17 cellular contexts compared by ENCODE assay signal in genomic region chr1:46811053-46811452, GRCh38. TPM values are rescaled to one million over a fixed set of nuclear protein-coding genes. Genes with fewer than 3 reads are reported as not detected.
DNase-seq lines count a peak whose midpoint lies in the region; ATAC-seq and TF ChIP-seq lines count a peak whose summit lies in the region.
"Had no signal": no experiment of that assay in that cellular context is flagged by ENCODE, and none has a peak within 500 bp of the region (broad histone marks: within the 10 kb centered on the region; RNA-seq: fewer than 3 reads in every experiment).

No MANE protein-coding gene starts in this region.

- H3K4ac ChIP-seq in neuronal stem cell (ENCODE audit: low read length): no peak overlapping the region

- H3K27ac ChIP-seq in heart left ventricle (peak overlapping the region in 10 of 12 donors; percentile 17 to 76 (median 60)), neuronal stem cell (replicated peaks; ENCODE audit: low read length) (no peak overlapping the region), upper lobe of left lung (peak overlapping the region in 3 of 4 donors; percentile 54 to 69 (median 63))

- peak overlapping the region; percentile 13 for H3K18ac ChIP-seq in neuronal stem cell (ENCODE audit: low read length)

- DNase-seq in heart left ventricle (no peak), cardiac septum (ENCODE audit: low spot score) (no peak), H7 (peak; percentile 2), neuronal stem cell (ENCODE audit: low spot score) (no peak), upper lobe of left lung (no peak), C1 segment of cervical spinal cord (lab: John Stamatoyannopoulos, UW) (no peak)
- DNase-seq: 8988T; Calu3; CD8-positive, alpha-beta T cell; DMS79 treated with DMSO at 0.1 percent for 48 hours; GF-D8 had no signal

- no peak overlapping the region for H3K23ac ChIP-seq in neuronal stem cell (ENCODE audit: low read depth, low read length, poor library complexity)

- no peak overlapping the region for H2BK120ac ChIP-seq in neuronal stem cell (ENCODE audit: low read depth, low read length)

- H2AK5ac ChIP-seq in neuronal stem cell (ENCODE audit: low read depth, low read length): no peak overlapping the region

- H3K9me3 ChIP-seq in heart left ventricle: peaks cover 0 to 7% (median 0%) of the 10 kb centered on the region in 12 donors
- H3K9me3 ChIP-seq in neuronal stem cell (replicated peaks in 1 of 2; ENCODE audit: control insufficient read depth in 2 of 2, insufficient read depth in 1 of 2, low read depth in 1 of 2, low read length in 2 of 2): peaks cover 2 to 5% of the 10 kb centered on the region in 2 donors
- H3K9me3 ChIP-seq in upper lobe of left lung: no peaks in the 10 kb centered on the region
- H3K9me3 ChIP-seq: HAP-1 had no signal

- H3K79me1 ChIP-seq in neuronal stem cell (ENCODE audit: low read depth, low read length): no peaks in the 10 kb centered on the region

- intact Hi-C loops in heart left ventricle (cut with DNase I) (no loop called here), cardiac septum (cut with DNase I) (no loop called here)

- H4K8ac ChIP-seq in neuronal stem cell (ENCODE audit: low read depth, low read length): no peak overlapping the region

- H4K91ac ChIP-seq in neuronal stem cell (ENCODE audit: low read depth, low read length, poor library complexity): no peak overlapping the region

- peak overlapping the region in 1 of 12 donors; percentile 2 for H3K4me3 ChIP-seq in heart left ventricle
- no peak overlapping the region for H3K4me3 ChIP-seq in H7 (ENCODE audit: insufficient read depth, low read depth, low read length)
- no peak overlapping the region for H3K4me3 ChIP-seq in neuronal stem cell (ENCODE audit: low read length in 2 of 2)
- H3K4me3 ChIP-seq in upper lobe of left lung: no peak overlapping the region
- H3K4me3 ChIP-seq: BLaER1, HAP-1 had no signal

- peak overlapping the region; percentile 71 for H3K9ac ChIP-seq in neuronal stem cell (ENCODE audit: low read depth, low read length, poor library complexity)
- H3K9ac ChIP-seq: BLaER1 had no signal

- H2BK5ac ChIP-seq in neuronal stem cell (ENCODE audit: low read length): no peak overlapping the region

- H3K4me2 ChIP-seq in neuronal stem cell (ENCODE audit: insufficient read depth, low read length, poor library complexity, severe bottlenecking): no peak overlapping the region

- 57 to 97% (median 79%) methylated on average over 4 to 5 of the region's 5 CpGs for WGBS in heart left ventricle, 4 donors
- no CpG with 5 or more reads among the region's 5 CpGs for WGBS in neuronal stem cell (ENCODE audit: extremely low coverage in 2 of 2, insufficient read length in 2 of 2, insufficient replicate concordance in 1 of 2), 2 donors
- 78 to 84% methylated on average over 4 to 5 of the region's 5 CpGs for WGBS in upper lobe of left lung, 2 donors

- H2AFZ ChIP-seq in neuronal stem cell (ENCODE audit: low read length): no peak overlapping the region

- H2BK15ac ChIP-seq in neuronal stem cell (ENCODE audit: low read length): no peak overlapping the region

- H3K27me3 ChIP-seq in heart left ventricle (no peaks in the 10 kb centered on the region), H7 (ENCODE audit: control insufficient read depth, insufficient read depth, low read length) (no peaks in the 10 kb centered on the region; the same call in 1 of the 2 replicates), neuronal stem cell (ENCODE audit: control insufficient read depth in 3 of 3, insufficient read depth in 3 of 3, low read depth in 1 of 3, low read length in 3 of 3) (no peaks in the 10 kb centered on the region), upper lobe of left lung (no peaks in the 10 kb centered on the region)
- H3K27me3 ChIP-seq: BLaER1 had no signal

- H3K14ac ChIP-seq in neuronal stem cell (ENCODE audit: low read length): no peak overlapping the region

- TF ChIP-seq EP300 in upper lobe of left lung (IDR thresholded peaks at IDR 0.05): no peak

- peaks cover 3 to 42% (median 29%) of the 10 kb centered on the region in 12 donors for H3K4me1 ChIP-seq in heart left ventricle
- no peaks in the 10 kb centered on the region for H3K4me1 ChIP-seq in neuronal stem cell (ENCODE audit: control insufficient read depth in 2 of 2, insufficient read depth in 1 of 2, low read depth in 1 of 2, low read length in 2 of 2)
- peaks cover 29 to 43% (median 35%) of the 10 kb centered on the region in 4 donors for H3K4me1 ChIP-seq in upper lobe of left lung
- H3K4me1 ChIP-seq: HAP-1 had no signal

- ATAC-seq in heart left ventricle (no peak), upper lobe of left lung (ENCODE audit: low FRiP score in 2 of 2) (no peak), GM18907 (IDR thresholded peaks at IDR 0.05; ENCODE audit: unreplicated experiment) (no peak)
- ATAC-seq: CD8-positive, alpha-beta T cell had no signal

- TF ChIP-seq POLR2A in heart left ventricle (IDR thresholded peaks at IDR 0.05) (no peak), upper lobe of left lung (IDR thresholded peaks at IDR 0.05) (no peak)

- peaks cover 0 to 25% (median 0%) of the 10 kb centered on the region in 9 donors for H3K36me3 ChIP-seq in heart left ventricle
- no peaks in the 10 kb centered on the region for H3K36me3 ChIP-seq in H7 (replicated peaks; ENCODE audit: control insufficient read depth, insufficient read depth, low read length)
- H3K36me3 ChIP-seq in neuronal stem cell (replicated peaks in 1 of 2; ENCODE audit: control insufficient read depth in 2 of 2, insufficient read depth in 2 of 2, low read length in 2 of 2): no peaks in the 10 kb centered on the region
- H3K36me3 ChIP-seq in upper lobe of left lung: peaks cover 17 to 47% (median 43%) of the 10 kb centered on the region in 4 donors
- H3K36me3 ChIP-seq: BLaER1, HAP-1 had no signal

- TF ChIP-seq CTCF in heart left ventricle (IDR thresholded peaks at IDR 0.05) (no peak), upper lobe of left lung (IDR thresholded peaks at IDR 0.05) (no peak)

- no peak overlapping the region for H2BK12ac ChIP-seq in neuronal stem cell (ENCODE audit: low read length)

RNA-seq across cellular contexts. Expression of gene CYP4B1, which starts 12.2 kb away (rescaled TPM):
- 100 to 1,000 TPM in 1 of 9 donors, 10 to 100 TPM in 3, 1 to 10 TPM in 4, not detected in 1; 1.5 to 103 (median 10.0) TPM for total RNA-seq in heart left ventricle
- polyA plus RNA-seq in heart left ventricle: 10 to 100 TPM in 1 of 2 donors, 1 to 10 TPM in 1; 7.6 to 24.9 TPM
- not detected for total RNA-seq in cardiac septum
- 0.37 TPM in 1 of 2 replicates, not detected in the other for total RNA-seq in H7 (2014; rRNA removed; shearing (Covaris generic))
- polyA plus RNA-seq in neuronal stem cell (2013, experiment 1 of 2): not detected
- polyA plus RNA-seq in neuronal stem cell (2013, experiment 2 of 2): not detected
- total RNA-seq in upper lobe of left lung: 1,000 to 10,000 TPM in 1 of 6 donors, 100 to 1,000 TPM in 5; 211 to 1,043 (median 640) TPM
- total RNA-seq: A673; CD8-positive, alpha-beta T cell; H1 had no signal
- polyA plus RNA-seq: AG04450 had no signal
